In genomic region chr2:127052771-127053691, GRCh38 we compare ENCODE assay signal across 15 cellular contexts. TPM values are rescaled to one million over a fixed set of nuclear protein-coding genes. Genes with fewer than 3 reads are reported as not detected.
DNase-seq lines count a peak whose midpoint lies in the region; ATAC-seq, FAIRE-seq and TF ChIP-seq lines count a peak whose summit lies in the region.
"Had no signal": no experiment of that assay in that cellular context is flagged by ENCODE, and none has a peak within 500 bp of the region (broad histone marks: within the 10 kb centered on the region; RNA-seq: fewer than 3 reads in every experiment).

No MANE protein-coding gene starts in this region.

- 94 to 95% (median 95%) methylated on average over 15 to 19 of the region's 19 CpGs for WGBS in heart left ventricle, 4 donors
- 78 to 100% methylated on average over 3 to 7 of the region's 19 CpGs for WGBS in esophagus squamous epithelium, 2 donors

- no peaks in the 10 kb centered on the region for H3K27me3 Mint-ChIP-seq in WTC11 (ENCODE audit: low read depth)

- intact Hi-C loops in heart left ventricle (cut with DNase I) (no loop called here), Right ventricle myocardium inferior (cut with DNase I) (no loop called here), kidney (cut with DNase I) (no loop called here), esophagus squamous epithelium (cut with DNase I) (no loop called here)

- POLR2A ChIA-PET in WTC11 (lab: Charles Lee) = interaction anchor here (0.6 kb wide), 1 partner anchor 54 kb away, joined by 5 read pairs; the partner anchor contains the start of gene BIN1

- no peak for TF ChIP-seq CTCF in heart left ventricle (IDR thresholded peaks at IDR 0.05)
- no peak for TF ChIP-seq CTCF in WTC11 (IDR thresholded peaks at IDR 0.05)
- TF ChIP-seq CTCF in kidney (IDR thresholded peaks at IDR 0.05; ENCODE audit: borderline replicate concordance, extremely low read depth, insufficient read depth) = no peak
- no peak for TF ChIP-seq CTCF in esophagus squamous epithelium (IDR thresholded peaks at IDR 0.05)

- H3K4me3 Mint-ChIP-seq in WTC11 = no peak overlapping the region
- H3K4me3 Mint-ChIP-seq: T-helper 2 cell treated with Interferon-gamma antibody and Interleukin-4, amounts not matched to agents 5 μg/mL and 100 μg/mL, for 36 hours had no signal

- FAIRE-seq in kidney (lab: Jason Lieb, UNC) = no peak

- TF ChIP-seq POLR2A in heart left ventricle (IDR thresholded peaks at IDR 0.05) (no peak), esophagus squamous epithelium (IDR thresholded peaks at IDR 0.05) (no peak)

- DNase-seq in heart left ventricle (peak in 3 of 5 donors; percentile 15 to 35 (median 24)), Right ventricle myocardium inferior (ENCODE audit: missing footprints) (no peak), WTC11 (ENCODE audit: low spot score) (no peak), kidney (peak; percentile 68), esophagus squamous epithelium (lab: John Stamatoyannopoulos, UW) (no peak), NCI-H82 (lab: John Stamatoyannopoulos, UW) (no peak)
- DNase-seq: colonic mucosa, MV-4-11, NCI-H446 had no signal

- H3K9me3 ChIP-seq in heart left ventricle (no peaks in the 10 kb centered on the region), kidney (ENCODE audit: control insufficient read depth in 1 of 2, low read length in 2 of 2) (no peaks in the 10 kb centered on the region), esophagus squamous epithelium (no peaks in the 10 kb centered on the region)
- H3K9me3 ChIP-seq: colonic mucosa, stomach had no signal

- H3K4me3 ChIP-seq in heart left ventricle = no peak overlapping the region
- H3K4me3 ChIP-seq in kidney (ENCODE audit: low read length in 2 of 2) = no peak overlapping the region
- H3K4me3 ChIP-seq in esophagus squamous epithelium = no peak overlapping the region
- H3K4me3 ChIP-seq: colonic mucosa, stomach had no signal

- no peaks in the 10 kb centered on the region for H3K4me1 Mint-ChIP-seq in WTC11

- no peak for ATAC-seq in heart left ventricle
- no peak for ATAC-seq in Right ventricle myocardium inferior
- no peak for ATAC-seq in WTC11
- no peak for ATAC-seq in HG03457 (IDR thresholded peaks at IDR 0.05; ENCODE audit: unreplicated experiment)
- ATAC-seq: activated naive CD4-positive, alpha-beta T cell treated with anti-CD3 and anti-CD28 coated beads, Interleukin-2, amount 50 U/mL, for 72 hours had no signal

- no peak overlapping the region for H3K27ac ChIP-seq in heart left ventricle
- H3K27ac ChIP-seq in kidney (ENCODE audit: low read depth in 2 of 2, low read length in 2 of 2) = peak overlapping the region; percentile 28 to 51
- H3K27ac ChIP-seq in temporal lobe (ENCODE audit: low read depth, low read length) = peak overlapping the region; percentile 85
- peak overlapping the region in 1 of 4 donors; percentile 30 for H3K27ac ChIP-seq in esophagus squamous epithelium
- H3K27ac ChIP-seq: C4-2B, colonic mucosa had no signal

- H3K27ac Mint-ChIP-seq in WTC11 = peak overlapping the region; percentile 57; the same call in 1 of the 2 replicates
- H3K27ac Mint-ChIP-seq: T-helper 2 cell treated with Interferon-gamma antibody and Interleukin-4, amounts not matched to agents 5 μg/mL and 100 μg/mL, for 36 hours had no signal

- H3K27me3 ChIP-seq in heart left ventricle (no peaks in the 10 kb centered on the region), esophagus squamous epithelium (no peaks in the 10 kb centered on the region)
- H3K27me3 ChIP-seq: colonic mucosa, stomach had no signal

- 0 out of 2 replicates have a peak, but pooled peaks cover 3% of the 10 kb centered on the region for H3K36me3 Mint-ChIP-seq in WTC11
- H3K36me3 Mint-ChIP-seq: activated naive CD4-positive, alpha-beta T cell treated with anti-CD3 and anti-CD28 coated beads, Interleukin-2, amount 50 U/mL, for 72 hours had no signal

- H3K9ac ChIP-seq in kidney (ENCODE audit: low read length in 2 of 2) = no peak overlapping the region

- peaks cover 0 to 8% (median 0%) of the 10 kb centered on the region in 9 donors for H3K36me3 ChIP-seq in heart left ventricle
- H3K36me3 ChIP-seq in kidney (ENCODE audit: control insufficient read depth in 1 of 2, insufficient read depth in 2 of 2, low read length in 2 of 2) = peaks cover 0 to 3% of the 10 kb centered on the region in 2 donors
- H3K36me3 ChIP-seq in esophagus squamous epithelium = peaks cover 0 to 22% (median 0%) of the 10 kb centered on the region in 3 donors
- H3K36me3 ChIP-seq: colonic mucosa had no signal

- H3K4me1 ChIP-seq in heart left ventricle = peaks cover 0 to 7% (median 0%) of the 10 kb centered on the region in 12 donors
- H3K4me1 ChIP-seq in kidney (ENCODE audit: control insufficient read depth in 1 of 2, insufficient read depth in 1 of 2, low read depth in 1 of 2, low read length in 2 of 2) = peaks cover 4 to 12% of the 10 kb centered on the region in 2 donors
- peaks cover 0 to 10% (median 5%) of the 10 kb centered on the region in 3 donors for H3K4me1 ChIP-seq in esophagus squamous epithelium

- no peaks in the 10 kb centered on the region for H3K9me3 Mint-ChIP-seq in WTC11
- H3K9me3 Mint-ChIP-seq: activated naive CD4-positive, alpha-beta T cell treated with anti-CD3 and anti-CD28 coated beads, Interleukin-2, amount 50 U/mL, for 72 hours; T-helper 2 cell treated with Interferon-gamma antibody and Interleukin-4, amounts not matched to agents 5 μg/mL and 100 μg/mL, for 36 hours had no signal

- CTCF ChIA-PET in WTC11 (lab: Charles Lee) = interaction anchor here (2.9 kb wide), 1 partner anchor 14 kb away, joined by 15 read pairs; no protein-coding TSS in a partner anchor

TF ChIP-seq in WTC11, 78 proteins besides CTCF, POLR2A, EP300 and RAD21:
- TF ChIP-seq ZNF219 (CRISPR knock-in tag; IDR thresholded peaks at IDR 0.05; ENCODE audit: borderline replicate concordance) (no peak), ZNF416 (CRISPR knock-in tag; IDR thresholded peaks at IDR 0.05) (no peak), AR (CRISPR knock-in tag; IDR thresholded peaks at IDR 0.05) (no peak), ZSCAN18 (CRISPR knock-in tag; IDR thresholded peaks at IDR 0.05) (no peak), SP1 (CRISPR knock-in tag; conservative IDR thresholded peaks at IDR 0.05) (no peak), NFYB (CRISPR knock-in tag; conservative IDR thresholded peaks at IDR 0.05; ENCODE audit: low read depth) (no peak), PRRX2 (CRISPR knock-in tag; IDR thresholded peaks at IDR 0.05) (no peak), KAT7 (CRISPR knock-in tag; IDR thresholded peaks at IDR 0.05; ENCODE audit: borderline replicate concordance) (no peak), FOXP1 (CRISPR knock-in tag; IDR thresholded peaks at IDR 0.05; ENCODE audit: borderline replicate concordance) (no peak), ERG (CRISPR knock-in tag; IDR thresholded peaks at IDR 0.05) (no peak), SMAD4 (CRISPR knock-in tag; IDR thresholded peaks at IDR 0.05) (no peak), ETV6 (CRISPR knock-in tag; IDR thresholded peaks at IDR 0.05) (no peak), ELF4 (CRISPR knock-in tag; IDR thresholded peaks at IDR 0.05; ENCODE audit: low read depth) (no peak), NFE2L1 (CRISPR knock-in tag; IDR thresholded peaks at IDR 0.05) (no peak), RELA (CRISPR knock-in tag; IDR thresholded peaks at IDR 0.05; ENCODE audit: borderline replicate concordance) (no peak)

RNA-seq across cellular contexts. Expression of gene BIN1, which starts 53.9 kb away (rescaled TPM):
- total RNA-seq in heart left ventricle = 10 to 100 TPM; 10.9 to 22.2 (median 16.8) TPM
- 1 to 10 TPM; 4.3 to 9.6 TPM for polyA plus RNA-seq in heart left ventricle
- total RNA-seq in Right ventricle myocardium inferior = 17.9 TPM
- total RNA-seq in WTC11 (2021) = 38.9 to 42.5 TPM (median 41.6 TPM) in 3 replicates
- 121 TPM for total RNA-seq in kidney
- 167 TPM for polyA plus RNA-seq in kidney (ENCODE audit: insufficient read depth, low read depth, low replicate concordance)
- 42.8 TPM for total RNA-seq in temporal lobe
- total RNA-seq in esophagus squamous epithelium = 10 to 100 TPM; 10.8 to 23.3 (median 15.5) TPM

Comparison
In these comparisons a context has a peak if more than half of its experiments do, and no peak if none do; other contexts are left out.
1. DNase-seq: peak in heart left ventricle (3 of 5) and kidney (single experiment); none in Right ventricle myocardium inferior (single experiment), WTC11 (single experiment), esophagus squamous epithelium (single experiment) and NCI-H82 (single experiment).
2. H3K27ac ChIP-seq: peak in kidney (2 of 2) and temporal lobe (single experiment); none in heart left ventricle (0 of 12).